Comparison of ENCODE assay signal across 27 cellular contexts in the genomic region with DNA sequence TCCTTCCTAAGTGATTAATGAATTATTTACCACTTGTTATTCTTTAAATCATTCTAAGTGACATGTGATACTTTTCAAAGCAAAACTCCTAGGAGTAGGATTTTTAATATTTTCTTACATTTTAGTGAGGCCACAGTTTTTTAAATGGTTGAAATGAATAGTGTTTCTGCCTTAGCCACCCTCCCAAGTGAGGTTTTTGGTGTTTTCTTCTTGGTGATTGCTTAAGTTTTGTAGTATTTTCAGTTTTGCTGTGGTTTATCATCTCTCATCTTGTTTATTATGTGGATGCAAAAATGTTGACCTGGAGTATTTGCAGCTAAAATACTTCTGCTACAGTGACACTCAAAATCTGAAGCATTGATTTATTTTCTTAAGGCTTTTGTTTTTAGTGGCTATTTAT. TPM values are rescaled to one million over a fixed set of nuclear protein-coding genes. Genes with fewer than 3 reads are reported as not detected.
DNase-seq lines count a peak whose midpoint lies in the region; ATAC-seq and TF ChIP-seq lines count a peak whose summit lies in the region.
"Had no signal": no experiment of that assay in that cellular context is flagged by ENCODE, and none has a peak within 500 bp of the region (broad histone marks: within the 10 kb centered on the region; RNA-seq: fewer than 3 reads in every experiment).

No MANE protein-coding gene starts in this region.

- no peaks in the 10 kb centered on the region for H3K9me3 Mint-ChIP-seq in activated CD8-positive, alpha-beta memory T cell treated with anti-CD3 and anti-CD28 coated beads, Interleukin-2, amount 10 ng/mL, durations not matched to agents 7 days and 5 days (ENCODE audit: low read depth)
- no peaks in the 10 kb centered on the region for H3K9me3 Mint-ChIP-seq in stimulated activated memory B cell treated with anti-CD40 and anti-IgM and Interleukin-4, amounts not matched to agents 10 μg/mL and 1 μg/mL and 100 μg/mL, for 72 hours
- H3K9me3 Mint-ChIP-seq in GM23338 = no peaks in the 10 kb centered on the region
- H3K9me3 Mint-ChIP-seq: activated CD4-positive, alpha-beta memory T cell treated with anti-CD3 and anti-CD28 coated beads for 36 hours; activated naive CD8-positive, alpha-beta T cell treated with anti-CD3 and anti-CD28 coated beads, Interleukin-2, amount 50 U/mL, for 24 hours; central memory CD8-positive, alpha-beta T cell; memory B cell had no signal

- no peak overlapping the region for H3K4me3 ChIP-seq in HEK293 (ENCODE audit: low read depth, low read length)
- no peak overlapping the region for H3K4me3 ChIP-seq in SK-N-MC
- H3K4me3 ChIP-seq in GM23338 = no peak overlapping the region
- H3K4me3 ChIP-seq: gastroesophageal sphincter, hepatocyte, SJSA1, vagina had no signal

- no peak for DNase-seq in activated CD8-positive, alpha-beta memory T cell treated with anti-CD3 and anti-CD28 coated beads, Interleukin-2, amount 10 ng/mL, durations not matched to agents 7 days and 5 days
- DNase-seq in activated CD8-positive, alpha-beta memory T cell treated with anti-CD3 and anti-CD28 coated beads, Interleukin-2, amount 50 U/mL, for 4 hours = no peak
- DNase-seq in SK-N-MC (ENCODE audit: low read depth, low spot score) (no peak), A172 (ENCODE audit: low spot score) (no peak), NCI-H82 treated with DMSO at 0.1 percent for 48 hours (lab: John Stamatoyannopoulos, UW; ENCODE audit: unreplicated experiment) (no peak), GM23338 (ENCODE audit: low spot score) (no peak)
- DNase-seq: activated CD4-positive, alpha-beta memory T cell treated with anti-CD3 and anti-CD28 coated beads for 36 hours; activated gamma-delta T cell; activated naive CD8-positive, alpha-beta T cell treated with anti-CD3 and anti-CD28 coated beads, Interleukin-2, amount 50 U/mL, for 24 hours; activated T-cell treated with anti-CD3 and anti-CD28 coated beads for 4 hours; BE2C; GF-D8; left cardiac atrium; NCI-H1048; NCI-H1694 treated with DMSO at 0.1 percent for 48 hours; NCI-H510A; stimulated activated CD4-positive, alpha-beta T cell treated with anti-CD3 and anti-CD28 coated beads, Interleukin-4, amount 100 ng/mL, for 4 hours; stimulated activated naive CD4-positive, alpha-beta T cell had no signal

- peak overlapping the region; percentile 46 for H3K27ac Mint-ChIP-seq in activated CD8-positive, alpha-beta memory T cell treated with anti-CD3 and anti-CD28 coated beads, Interleukin-2, amount 10 ng/mL, durations not matched to agents 7 days and 5 days
- peak overlapping the region; percentile 31 for H3K27ac Mint-ChIP-seq in stimulated activated memory B cell treated with anti-CD40 and anti-IgM and Interleukin-4, amounts not matched to agents 10 μg/mL and 1 μg/mL and 100 μg/mL, for 72 hours
- H3K27ac Mint-ChIP-seq in GM23338 = no peak overlapping the region
- H3K27ac Mint-ChIP-seq: activated CD4-positive, alpha-beta memory T cell treated with anti-CD3 and anti-CD28 coated beads for 36 hours had no signal

- no peaks in the 10 kb centered on the region for H3K9me3 ChIP-seq in HEK293 (ENCODE audit: control insufficient read depth, insufficient read depth, low read depth, low read length)
- no peaks in the 10 kb centered on the region for H3K9me3 ChIP-seq in SK-N-MC (ENCODE audit: low read depth, low read length)
- H3K9me3 ChIP-seq: BE2C, gastroesophageal sphincter, SJSA1, vagina had no signal

- H3K4me3 Mint-ChIP-seq in activated CD8-positive, alpha-beta memory T cell treated with anti-CD3 and anti-CD28 coated beads, Interleukin-2, amount 10 ng/mL, durations not matched to agents 7 days and 5 days = no peak overlapping the region
- H3K4me3 Mint-ChIP-seq in stimulated activated memory B cell treated with anti-CD40 and anti-IgM and Interleukin-4, amounts not matched to agents 10 μg/mL and 1 μg/mL and 100 μg/mL, for 72 hours = no peak overlapping the region
- no peak overlapping the region for H3K4me3 Mint-ChIP-seq in GM23338
- H3K4me3 Mint-ChIP-seq: activated CD4-positive, alpha-beta memory T cell treated with anti-CD3 and anti-CD28 coated beads for 36 hours had no signal

- no peaks in the 10 kb centered on the region for H3K27me3 Mint-ChIP-seq in activated CD8-positive, alpha-beta memory T cell treated with anti-CD3 and anti-CD28 coated beads, Interleukin-2, amount 10 ng/mL, durations not matched to agents 7 days and 5 days
- H3K27me3 Mint-ChIP-seq in stimulated activated memory B cell treated with anti-CD40 and anti-IgM and Interleukin-4, amounts not matched to agents 10 μg/mL and 1 μg/mL and 100 μg/mL, for 72 hours = no peaks in the 10 kb centered on the region
- H3K27me3 Mint-ChIP-seq in GM23338 (ENCODE audit: insufficient read depth, low read depth, poor library complexity) = no peaks in the 10 kb centered on the region
- H3K27me3 Mint-ChIP-seq: activated CD4-positive, alpha-beta memory T cell treated with anti-CD3 and anti-CD28 coated beads for 36 hours; activated naive CD8-positive, alpha-beta T cell treated with anti-CD3 and anti-CD28 coated beads, Interleukin-2, amount 50 U/mL, for 24 hours; central memory CD8-positive, alpha-beta T cell; memory B cell had no signal

- POLR2A ChIA-PET in HEK293 (lab: Yijun Ruan, JAX) = no interaction called here

- TF ChIP-seq CTCF in HEK293 (tag by site-specific recombination; IDR thresholded peaks at IDR 0.05) (no peak), GM23338 (conservative IDR thresholded peaks at IDR 0.05; ENCODE audit: low read depth in 2 of 2) (no peak)

- H3K36me3 ChIP-seq in HEK293 (ENCODE audit: control insufficient read depth in 2 of 2, insufficient read depth in 1 of 2, low read length in 2 of 2) (no peaks in the 10 kb centered on the region; a peak in 1 of 3 replicates), SK-N-MC (ENCODE audit: insufficient read depth, low read length) (no peaks in the 10 kb centered on the region), GM23338 (ENCODE audit: insufficient read depth) (no peaks in the 10 kb centered on the region)
- H3K36me3 ChIP-seq: BE2C, gastroesophageal sphincter, SJSA1, vagina had no signal

- ATAC-seq in activated CD8-positive, alpha-beta memory T cell treated with anti-CD3 and anti-CD28 coated beads, Interleukin-2, amount 10 ng/mL, durations not matched to agents 7 days and 5 days = no peak
- ATAC-seq in stimulated activated memory B cell treated with anti-CD40 and anti-IgM and Interleukin-4, amounts not matched to agents 10 μg/mL and 1 μg/mL and 100 μg/mL, for 72 hours = no peak
- ATAC-seq in GM23338 = no peak
- ATAC-seq: gastroesophageal sphincter, left cardiac atrium, sciatic nerve had no signal

- H3K9me2 ChIP-seq in GM23338 (ENCODE audit: insufficient read depth) = no peaks in the 10 kb centered on the region

- no peaks in the 10 kb centered on the region for H3K27me3 ChIP-seq in GM23338 (ENCODE audit: insufficient read depth)
- H3K27me3 ChIP-seq: BE2C, gastroesophageal sphincter, hepatocyte, SJSA1, vagina had no signal

- H3K27ac ChIP-seq in HEK293 (ENCODE audit: extremely low read depth, low read depth, low read length) (no peak overlapping the region), SK-N-MC (no peak overlapping the region), GM23338 (ENCODE audit: low read depth) (no peak overlapping the region)
- H3K27ac ChIP-seq: gastroesophageal sphincter, hepatocyte, SJSA1, vagina had no signal

- H3K36me3 Mint-ChIP-seq in activated CD8-positive, alpha-beta memory T cell treated with anti-CD3 and anti-CD28 coated beads, Interleukin-2, amount 10 ng/mL, durations not matched to agents 7 days and 5 days = peaks cover 16% of the 10 kb centered on the region
- peaks cover 23% of the 10 kb centered on the region for H3K36me3 Mint-ChIP-seq in stimulated activated memory B cell treated with anti-CD40 and anti-IgM and Interleukin-4, amounts not matched to agents 10 μg/mL and 1 μg/mL and 100 μg/mL, for 72 hours
- no peaks in the 10 kb centered on the region for H3K36me3 Mint-ChIP-seq in GM23338 (ENCODE audit: low read depth)

- no peak overlapping the region for H2AFZ ChIP-seq in GM23338
- H2AFZ ChIP-seq: hepatocyte had no signal

- no peak overlapping the region for H3K4me2 ChIP-seq in GM23338
- H3K4me2 ChIP-seq: hepatocyte had no signal

- peaks cover 86% of the 10 kb centered on the region for H3K79me2 ChIP-seq in GM23338 (replicated peaks; ENCODE audit: insufficient read depth)

- H3K4me1 ChIP-seq in HEK293 (ENCODE audit: control insufficient read depth, insufficient read depth, low read length) (peaks cover 13% of the 10 kb centered on the region), GM23338 (ENCODE audit: insufficient read depth) (no peaks in the 10 kb centered on the region)
- H3K4me1 ChIP-seq: BE2C had no signal

- peak overlapping the region; percentile 16 for H3K9ac ChIP-seq in SK-N-MC (ENCODE audit: insufficient read length)

- CTCF ChIA-PET in activated CD8-positive, alpha-beta memory T cell treated with anti-CD3 and anti-CD28 coated beads, Interleukin-2, amount 10 ng/mL, durations not matched to agents 7 days and 5 days (lab: Charles Lee) = interaction anchor here (1.6 to 3.6 kb wide), 2 partner anchors 10 to 53 kb away, joined by 4 to 19 read pairs; a partner anchor contains a TSS
- CTCF ChIA-PET in HEK293 (lab: Yijun Ruan, JAX) = interaction anchor here (1.4 kb wide), 1 partner anchor 15 kb away, joined by 3 read pairs; no protein-coding TSS in a partner anchor

- H4K20me1 ChIP-seq in GM23338 (replicated peaks; ENCODE audit: insufficient read depth) = peaks cover 3% of the 10 kb centered on the region; the same call in 1 of the 2 replicates

- no peaks in the 10 kb centered on the region for H3F3A ChIP-seq in GM23338 (replicated peaks; ENCODE audit: low read depth)

- H3K4me1 Mint-ChIP-seq in activated CD8-positive, alpha-beta memory T cell treated with anti-CD3 and anti-CD28 coated beads, Interleukin-2, amount 10 ng/mL, durations not matched to agents 7 days and 5 days = peaks cover 53% of the 10 kb centered on the region
- peaks cover 56% of the 10 kb centered on the region for H3K4me1 Mint-ChIP-seq in stimulated activated memory B cell treated with anti-CD40 and anti-IgM and Interleukin-4, amounts not matched to agents 10 μg/mL and 1 μg/mL and 100 μg/mL, for 72 hours
- peaks cover 13% of the 10 kb centered on the region for H3K4me1 Mint-ChIP-seq in GM23338

TF ChIP-seq in GM23338, 12 proteins besides CTCF, POLR2A, EP300 and RAD21 (continues in another document):
- TF ChIP-seq ZNF114 (CRISPR knock-in tag; IDR thresholded peaks at IDR 0.05) (no peak), ZNF331 (CRISPR knock-in tag; IDR thresholded peaks at IDR 0.05; ENCODE audit: low read depth) (no peak)

RNA-seq across cellular contexts. Expression of a gene that starts 9.8 kb away (rescaled TPM):
- total RNA-seq in activated CD8-positive, alpha-beta memory T cell treated with anti-CD3 and anti-CD28 coated beads, Interleukin-2, amount 10 ng/mL, durations not matched to agents 7 days and 5 days = 10 to 100 TPM; 32.9 to 43.5 TPM
- 24.1 and 30.6 TPM in 2 replicates for total RNA-seq in A172 (2014; rRNA removed; shearing (Covaris generic))
- total RNA-seq in GM23338 (2014; rRNA removed; shearing (Covaris generic)) = 19.7 and 20.6 TPM in 2 replicates
- 14.9 and 16.1 TPM in 2 replicates for polyA plus RNA-seq in GM23338 (2016; fragmentation: Nextera tagmentation; extraction: Ambion mirVana)
